In the genomic region with DNA sequence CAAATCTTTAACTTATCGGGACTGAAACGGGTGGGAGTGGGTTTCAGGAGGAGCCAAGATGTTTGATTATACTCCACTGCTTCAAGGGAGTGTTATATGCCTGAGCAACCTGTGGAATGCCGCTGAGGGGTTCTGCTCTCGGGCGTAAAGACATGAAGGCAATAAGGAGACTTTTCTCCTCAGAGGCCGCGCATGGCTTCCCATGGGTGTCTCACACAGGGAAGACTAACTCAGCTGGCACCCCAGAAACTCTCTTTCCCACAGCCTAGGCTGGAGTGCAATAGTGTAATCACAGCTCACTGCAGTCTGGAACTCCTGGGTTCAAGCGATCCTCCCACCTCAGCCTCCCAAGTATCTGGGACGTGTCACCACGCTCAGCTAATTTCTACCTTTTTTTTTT, we compare ENCODE assay signal across 29 cellular contexts. TPM values are rescaled to one million over a fixed set of nuclear protein-coding genes. Genes with fewer than 3 reads are reported as not detected.
"Had no signal": no experiment of that assay in that cellular context is flagged by ENCODE, and none has a peak within 500 bp of the region (broad histone marks: within the 10 kb centered on the region; RNA-seq: fewer than 3 reads in every experiment).

No MANE protein-coding gene starts in this region.

- DNase-seq: activated CD4-positive, alpha-beta T cell treated with anti-CD3 and anti-CD28 coated beads for 36 hours; activated CD4-positive, alpha-beta T cell treated with anti-CD3 and anti-CD28 coated beads, Interleukin-2, amount 50 U/mL, for 1 hour; activated CD8-positive, alpha-beta T cell treated with anti-CD3 and anti-CD28 coated beads, Interleukin-2, amount 10 ng/mL, durations not matched to agents 7 days and 5 days; activated effector memory CD4-positive, alpha-beta T cell treated with anti-CD3 and anti-CD28 coated beads, Interleukin-2, amount 50 U/mL, for 16 hours; activated naive CD4-positive, alpha-beta T cell treated with Interleukin-2 at 50 U/mL for 16 hours; activated naive CD8-positive, alpha-beta T cell treated with anti-CD3 and anti-CD28 coated beads, Interleukin-2, amount 50 U/mL, for 24 hours; activated T-cell treated with anti-CD3 and anti-CD28 coated beads, Interleukin-2, amount 50 U/mL, for 4 hours; amniotic stem cell; body of pancreas; NCI-H1092 treated with DMSO at 0.1 percent for 48 hours; NCI-H1417 treated with DMSO at 0.1 percent for 48 hours; NCI-H1694; NCI-H2029; NCI-H510A treated with DMSO at 0.1 percent for 48 hours; NK-92 treated with Interleukin-12 subunit alpha and Interleukin-12 subunit beta, amount 100 ng/mL, for 24 hours; Peyer's patch; Right ventricle myocardium superior; SJCRH30; SK-N-SH; SW 1271 had no signal

- H3K9me3 ChIP-seq: body of pancreas, Peyer's patch had no signal

- H3K27ac ChIP-seq: ascending aorta, body of pancreas, KMS-11, Peyer's patch, RWPE1, SJCRH30 had no signal

- H3K27me3 ChIP-seq: SJCRH30 had no signal

- H3K4me3 ChIP-seq: ascending aorta, body of pancreas, Peyer's patch, SJCRH30 had no signal

- H3K4me1 Mint-ChIP-seq: activated CD4-positive, alpha-beta T cell treated with anti-CD3 and anti-CD28 coated beads for 36 hours; activated naive CD8-positive, alpha-beta T cell treated with anti-CD3 and anti-CD28 coated beads, Interleukin-2, amount 50 U/mL, for 24 hours had no signal

- ATAC-seq: activated CD4-positive, alpha-beta T cell treated with anti-CD3 and anti-CD28 coated beads for 36 hours; activated CD8-positive, alpha-beta T cell treated with anti-CD3 and anti-CD28 coated beads, Interleukin-2, amount 10 ng/mL, durations not matched to agents 7 days and 5 days; activated naive CD4-positive, alpha-beta T cell treated with anti-CD3 and anti-CD28 coated beads, Interleukin-2, amount 50 U/mL, for 72 hours; activated naive CD8-positive, alpha-beta T cell treated with anti-CD3 and anti-CD28 coated beads, Interleukin-2, amount 50 U/mL, for 24 hours; activated T-cell treated with anti-CD3 and anti-CD28 coated beads, Interleukin-2, amount 50 U/mL, for 4 hours; body of pancreas had no signal

- H3K4me3 Mint-ChIP-seq: activated CD4-positive, alpha-beta T cell treated with anti-CD3 and anti-CD28 coated beads for 36 hours; activated CD8-positive, alpha-beta T cell treated with anti-CD3 and anti-CD28 coated beads, Interleukin-2, amount 10 ng/mL, durations not matched to agents 7 days and 5 days; activated naive CD8-positive, alpha-beta T cell treated with anti-CD3 and anti-CD28 coated beads, Interleukin-2, amount 50 U/mL, for 24 hours; activated T-cell treated with anti-CD3 and anti-CD28 coated beads, Interleukin-2, amount 50 U/mL, for 4 hours; T-helper 2 cell treated with Interferon-gamma antibody and Interleukin-4, amounts not matched to agents 5 μg/mL and 100 μg/mL, for 36 hours had no signal

- FAIRE-seq: bronchial epithelial cell had no signal

- H3K36me3 ChIP-seq: ascending aorta, Peyer's patch, SJCRH30, WERI-Rb-1 had no signal

- H3K4me1 ChIP-seq: ascending aorta, body of pancreas, Peyer's patch had no signal

- H3K9ac ChIP-seq: KMS-11, SK-N-SH had no signal

- H3K27ac Mint-ChIP-seq: activated CD4-positive, alpha-beta T cell treated with anti-CD3 and anti-CD28 coated beads for 36 hours; activated CD8-positive, alpha-beta T cell treated with anti-CD3 and anti-CD28 coated beads, Interleukin-2, amount 10 ng/mL, durations not matched to agents 7 days and 5 days; activated naive CD4-positive, alpha-beta T cell treated with anti-CD3 and anti-CD28 coated beads, Interleukin-2, amount 50 U/mL, for 72 hours; activated naive CD8-positive, alpha-beta T cell treated with anti-CD3 and anti-CD28 coated beads, Interleukin-2, amount 50 U/mL, for 24 hours; T-helper 2 cell treated with Interferon-gamma antibody and Interleukin-4, amounts not matched to agents 5 μg/mL and 100 μg/mL, for 36 hours had no signal

- H3K4me2 ChIP-seq: KMS-11, SK-N-SH had no signal

RNA-seq across cellular contexts. Expression of gene C20orf141, which starts 5.1 kb away (rescaled TPM):
- total RNA-seq: activated CD4-positive, alpha-beta T cell treated with anti-CD3 and anti-CD28 coated beads for 36 hours; activated CD8-positive, alpha-beta T cell treated with anti-CD3 and anti-CD28 coated beads, Interleukin-2, amount 10 ng/mL, durations not matched to agents 7 days and 5 days; activated naive CD4-positive, alpha-beta T cell treated with anti-CD3 and anti-CD28 coated beads, Interleukin-2, amount 50 U/mL, for 72 hours; activated T-cell treated with anti-CD3 and anti-CD28 coated beads, Interleukin-2, amount 50 U/mL, for 4 hours; ascending aorta; body of pancreas; bronchial epithelial cell; MCF 10A; Peyer's patch; Right ventricle myocardium superior; SJCRH30; T-helper 1 cell treated with Interleukin-12 subunit alpha and Interleukin-12 subunit beta and Interleukin-4 antibody, amounts not matched to agents 30 ng/mL and 1 ng/mL, for 36 hours had no signal

RNA-seq across cellular contexts. Expression of gene TMEM239, which starts 6.5 kb away (rescaled TPM):
- total RNA-seq: activated CD4-positive, alpha-beta T cell treated with anti-CD3 and anti-CD28 coated beads for 36 hours; activated CD8-positive, alpha-beta T cell treated with anti-CD3 and anti-CD28 coated beads, Interleukin-2, amount 10 ng/mL, durations not matched to agents 7 days and 5 days; activated naive CD4-positive, alpha-beta T cell treated with anti-CD3 and anti-CD28 coated beads, Interleukin-2, amount 50 U/mL, for 72 hours; activated T-cell treated with anti-CD3 and anti-CD28 coated beads, Interleukin-2, amount 50 U/mL, for 4 hours; ascending aorta; body of pancreas; bronchial epithelial cell; MCF 10A; Peyer's patch; Right ventricle myocardium superior; SJCRH30; T-helper 1 cell treated with Interleukin-12 subunit alpha and Interleukin-12 subunit beta and Interleukin-4 antibody, amounts not matched to agents 30 ng/mL and 1 ng/mL, for 36 hours had no signal

RNA-seq across cellular contexts. Expression of gene CPXM1, which starts 9.3 kb away (rescaled TPM):
- total RNA-seq: ascending aorta, bronchial epithelial cell, MCF 10A had no signal
